Comparison of ENCODE assay signal across 22 cellular contexts in the genomic region with DNA sequence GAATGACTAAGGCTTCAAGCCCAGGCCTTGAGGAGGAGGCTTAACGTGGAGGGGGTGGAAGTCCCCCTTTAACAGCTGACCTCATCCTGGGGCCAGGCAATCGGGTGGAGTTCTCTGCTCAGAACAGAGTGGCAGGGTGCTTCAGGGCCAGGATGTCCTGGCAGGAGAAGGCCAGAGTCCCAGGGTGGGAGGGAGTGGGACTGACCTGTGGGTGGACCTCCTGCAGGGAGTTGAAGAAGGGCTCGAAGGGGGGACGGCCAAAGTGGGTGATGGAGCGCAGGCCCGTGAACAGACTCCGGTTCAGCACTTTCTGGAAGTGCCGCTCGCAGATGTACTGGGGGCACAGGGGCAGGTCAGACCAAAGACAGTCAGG. TPM values are rescaled to one million over a fixed set of nuclear protein-coding genes. Genes with fewer than 3 reads are reported as not detected.
"Had no signal": no experiment of that assay in that cellular context is flagged by ENCODE, and none has a peak within 500 bp of the region (broad histone marks: within the 10 kb centered on the region; RNA-seq: fewer than 3 reads in every experiment).

No MANE protein-coding gene starts in this region.

- H3K27ac Mint-ChIP-seq: activated naive CD8-positive, alpha-beta T cell treated with anti-CD3 and anti-CD28 coated beads for 36 hours; dendritic cell treated with granulocyte-macrophage colony-stimulating factor and Interleukin-4, amounts not matched to agents 40 ng/mL and 50 ng/mL, for 4 days; neural progenitor cell; stimulated activated naive CD8-positive, alpha-beta T cell treated with anti-CD3 and anti-CD28 coated beads, Interleukin-15, Interleukin-2, amounts not matched to agents 100 ng/mL and 50 ng/mL, for 24 hours; type B pancreatic cell had no signal

- ATAC-seq: heart right ventricle, left lobe of liver had no signal

- H3K9me3 ChIP-seq: heart right ventricle, pancreas, suprapubic skin had no signal

- H3K9ac ChIP-seq: neural progenitor cell had no signal

- DNase-seq: activated CD4-positive, alpha-beta T cell treated with anti-CD3 and anti-CD28 coated beads for 1 hour; activated CD4-positive, alpha-beta T cell treated with anti-CD3 and anti-CD28 coated beads, Interleukin-2, amount 50 U/mL, for 4 hours; activated gamma-delta T cell treated with Interleukin-2 at 50 U/mL for 16 hours; activated naive CD8-positive, alpha-beta T cell treated with anti-CD3 and anti-CD28 coated beads for 36 hours; heart right ventricle; stimulated activated CD4-positive, alpha-beta T cell treated with anti-CD3 and anti-CD28 coated beads, Interleukin-4, amount 100 ng/mL, for 4 hours; stimulated activated CD8-positive, alpha-beta memory T cell treated with anti-CD3 and anti-CD28 coated beads, Interleukin-4, amount 100 ng/mL, for 48 hours had no signal

- H3K4me1 ChIP-seq: neural progenitor cell, pancreas, suprapubic skin had no signal

- H3K4me2 ChIP-seq: neural progenitor cell had no signal

- H3K4me3 Mint-ChIP-seq: activated naive CD8-positive, alpha-beta T cell treated with anti-CD3 and anti-CD28 coated beads for 36 hours; dendritic cell treated with granulocyte-macrophage colony-stimulating factor and Interleukin-4, amounts not matched to agents 40 ng/mL and 50 ng/mL, for 4 days; neural progenitor cell; stimulated activated naive CD8-positive, alpha-beta T cell treated with anti-CD3 and anti-CD28 coated beads, Interleukin-15, Interleukin-2, amounts not matched to agents 100 ng/mL and 50 ng/mL, for 24 hours; type B pancreatic cell had no signal

- H3K27me3 ChIP-seq: pancreas, suprapubic skin had no signal

- H3K4me1 Mint-ChIP-seq: activated naive CD8-positive, alpha-beta T cell treated with anti-CD3 and anti-CD28 coated beads for 36 hours; neural progenitor cell had no signal

- H3K4me3 ChIP-seq: heart right ventricle, neural progenitor cell, pancreas, suprapubic skin had no signal

- H3K9me3 Mint-ChIP-seq: activated naive CD8-positive, alpha-beta T cell treated with anti-CD3 and anti-CD28 coated beads for 36 hours; dendritic cell treated with granulocyte-macrophage colony-stimulating factor and Interleukin-4, amounts not matched to agents 40 ng/mL and 50 ng/mL, for 4 days; stimulated activated naive CD8-positive, alpha-beta T cell treated with anti-CD3 and anti-CD28 coated beads, Interleukin-15, Interleukin-2, amounts not matched to agents 100 ng/mL and 50 ng/mL, for 24 hours; type B pancreatic cell had no signal

- H3K36me3 ChIP-seq: heart right ventricle, neural progenitor cell, pancreas, suprapubic skin had no signal

- H3K27ac ChIP-seq: epithelial cell of prostate, heart right ventricle, neural progenitor cell, pancreas, suprapubic skin had no signal

- H3K36me3 Mint-ChIP-seq: activated naive CD8-positive, alpha-beta T cell treated with anti-CD3 and anti-CD28 coated beads for 36 hours; neural progenitor cell; type B pancreatic cell had no signal

- H2AFZ ChIP-seq: neural progenitor cell had no signal

RNA-seq across cellular contexts. Expression of gene DUOX2, which starts 19.6 kb away (rescaled TPM):
- total RNA-seq: activated naive CD8-positive, alpha-beta T cell treated with anti-CD3 and anti-CD28 coated beads for 36 hours; cerebellum; frontal cortex; lung microvascular endothelial cell; T-helper 1 cell treated with Interleukin-12 subunit alpha and Interleukin-12 subunit beta and Interleukin-4 antibody, amounts not matched to agents 30 ng/mL and 1 ng/mL, for 36 hours had no signal

RNA-seq across cellular contexts. Expression of gene DUOXA2, which starts 19.8 kb away (rescaled TPM):
- total RNA-seq: activated naive CD8-positive, alpha-beta T cell treated with anti-CD3 and anti-CD28 coated beads for 36 hours; aorta; cerebellum; frontal cortex; heart right ventricle; left lobe of liver; lung microvascular endothelial cell; renal cortical epithelial cell; skeletal muscle tissue; suprapubic skin; T-helper 1 cell treated with Interleukin-12 subunit alpha and Interleukin-12 subunit beta and Interleukin-4 antibody, amounts not matched to agents 30 ng/mL and 1 ng/mL, for 36 hours had no signal
- polyA plus RNA-seq: heart right ventricle had no signal

RNA-seq across cellular contexts. Expression of gene DUOXA1, which starts 35.3 kb away (rescaled TPM):
- total RNA-seq: activated naive CD8-positive, alpha-beta T cell treated with anti-CD3 and anti-CD28 coated beads for 36 hours; cerebellum; frontal cortex; left lobe of liver; lung microvascular endothelial cell; renal cortical epithelial cell; skeletal muscle tissue had no signal

RNA-seq across cellular contexts. Expression of gene DUOX1, which starts 35.5 kb away (rescaled TPM):
- total RNA-seq: frontal cortex, lung microvascular endothelial cell had no signal
